8 cellular contexts compared by ENCODE assay signal in genomic region chr6:3228046-3228671, GRCh38. TPM values are rescaled to one million over a fixed set of nuclear protein-coding genes. Genes with fewer than 3 reads are reported as not detected.
A peak's percentile ranks its signal among the peaks of the same experiment; 100 is the strongest.
DNase-seq lines count a peak whose midpoint lies in the region; ATAC-seq and TF ChIP-seq lines count a peak whose summit lies in the region.

No MANE protein-coding gene starts in this region.

- TF ChIP-seq CTCF in GM12874 (IDR thresholded peaks at IDR 0.05; ENCODE audit: insufficient read depth, low read depth, low read length), result 0 out of 2 replicates have a peak, but pooled peaks have one; percentile 15

- ATAC-seq in HG03342 (IDR thresholded peaks at IDR 0.05; ENCODE audit: unreplicated experiment), result no peak

- peaks cover 43% of the 10 kb centered on the region for H3K4me1 Mint-ChIP-seq in activated naive CD4-positive, alpha-beta T cell treated with anti-CD3 and anti-CD28 coated beads for 36 hours (ENCODE audit: low read depth)

- H3K4me3 Mint-ChIP-seq in activated naive CD4-positive, alpha-beta T cell treated with anti-CD3 and anti-CD28 coated beads for 36 hours, result peak overlapping the region; percentile 66

- intact Hi-C loops in activated naive CD4-positive, alpha-beta T cell treated with anti-CD3 and anti-CD28 coated beads for 36 hours (cut with micrococcal nuclease), result loop anchor here (2.0 kb wide), 1 partner anchor 65 kb away; no protein-coding TSS in a partner anchor

- CTCF ChIA-PET in activated naive CD4-positive, alpha-beta T cell treated with anti-CD3 and anti-CD28 coated beads for 36 hours (lab: Charles Lee), result no interaction called here

- no peaks in the 10 kb centered on the region for H3K9me3 Mint-ChIP-seq in activated naive CD4-positive, alpha-beta T cell treated with anti-CD3 and anti-CD28 coated beads for 36 hours

- H3K27ac Mint-ChIP-seq in activated naive CD4-positive, alpha-beta T cell treated with anti-CD3 and anti-CD28 coated beads for 36 hours, result no peak overlapping the region

- H3K36me3 Mint-ChIP-seq in activated naive CD4-positive, alpha-beta T cell treated with anti-CD3 and anti-CD28 coated beads for 36 hours (ENCODE audit: low read depth), result peaks cover 1% of the 10 kb centered on the region

- DNase-seq in NCI-H2081 (lab: John Stamatoyannopoulos, UW) (peak; percentile 92 to 93), medulla oblongata (ENCODE audit: extremely low spot score) (peak; percentile 59), SIG-M5 treated with dmso at 0.1 percent for 504 hours (lab: John Stamatoyannopoulos, UW; ENCODE audit: unreplicated experiment) (no peak), dedifferentiated amniotic fluid mesenchymal stem cell (ENCODE audit: extremely low spot score) (no peak), mucosa of gallbladder (ENCODE audit: low spot score) (no peak)
- DNase-seq in activated naive CD4-positive, alpha-beta T cell treated with anti-CD3 and anti-CD28 coated beads for 36 hours, result no peak

- H3K27me3 Mint-ChIP-seq in activated naive CD4-positive, alpha-beta T cell treated with anti-CD3 and anti-CD28 coated beads for 36 hours (ENCODE audit: low read depth), result peaks cover 74% of the 10 kb centered on the region

RNA-seq across cellular contexts. Expression of gene TUBB2B, which starts 0.7 kb away (rescaled TPM):
- under 1 TPM in 1 of 2 experiments, not detected in 1; 0.12 TPM for total RNA-seq in activated naive CD4-positive, alpha-beta T cell treated with anti-CD3 and anti-CD28 coated beads for 36 hours
- total RNA-seq in mucosa of gallbladder, result 24.5 TPM

RNA-seq across cellular contexts. Expression of gene PSMG4, which starts 30.6 kb away (rescaled TPM):
- 10 to 100 TPM; 23.9 to 26.2 TPM for total RNA-seq in activated naive CD4-positive, alpha-beta T cell treated with anti-CD3 and anti-CD28 coated beads for 36 hours
- 19.3 TPM for total RNA-seq in mucosa of gallbladder

Comparison
In these comparisons a context has a peak if more than half of its experiments do, and no peak if none do; other contexts are left out.
1. DNase-seq: peak in NCI-H2081 (2 of 2) and medulla oblongata (single experiment); none in activated naive CD4-positive, alpha-beta T cell treated with anti-CD3 and anti-CD28 coated beads for 36 hours (single experiment), SIG-M5 treated with dmso at 0.1 percent for 504 hours (single experiment), dedifferentiated amniotic fluid mesenchymal stem cell (single experiment) and mucosa of gallbladder (single experiment).
2. RNA of gene TUBB2B, which starts 0.7 kb away (total RNA-seq): 24.5 TPM in mucosa of gallbladder (single experiment); 0.12 TPM in activated naive CD4-positive, alpha-beta T cell treated with anti-CD3 and anti-CD28 coated beads for 36 hours; every median in the first group is over 10 times any median in the second.